In the genomic region with DNA sequence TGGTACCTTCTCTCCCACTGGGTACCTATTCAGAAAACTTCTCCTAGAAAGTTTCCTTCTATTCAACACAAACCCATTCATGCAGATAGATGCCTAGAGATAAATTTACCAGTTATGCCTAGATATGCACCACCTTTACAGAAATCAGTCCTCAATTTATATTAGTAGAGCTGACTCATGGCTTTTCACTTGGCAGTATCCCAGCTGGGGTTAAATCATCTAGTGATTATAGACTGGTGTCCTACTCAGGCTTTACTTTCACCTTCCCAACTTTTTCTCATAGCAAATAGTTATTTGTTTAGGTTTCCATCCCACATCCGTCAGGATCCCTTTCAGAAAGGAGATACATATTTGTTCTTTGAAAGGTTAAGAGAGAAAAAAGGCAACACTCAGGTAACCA, we compare ENCODE assay signal across 20 cellular contexts.
A peak's percentile ranks its signal among the peaks of the same experiment; 100 is the strongest.
DNase-seq lines count a peak whose midpoint lies in the region; ATAC-seq and TF ChIP-seq lines count a peak whose summit lies in the region.
"Had no signal": no experiment of that assay in that cellular context is flagged by ENCODE, and none has a peak within 500 bp of the region (broad histone marks: within the 10 kb centered on the region; RNA-seq: fewer than 3 reads in every experiment).

No MANE protein-coding gene starts in this region.

- H3K9me3 ChIP-seq in MG63 (no peaks in the 10 kb centered on the region), neural progenitor cell (ENCODE audit: low read depth) (no peaks in the 10 kb centered on the region), upper lobe of left lung (no peaks in the 10 kb centered on the region)
- H3K9me3 ChIP-seq: BLaER1, HAP-1, SK-N-SH had no signal

- H3K9ac ChIP-seq in neural progenitor cell = no peak overlapping the region
- H3K9ac ChIP-seq: BLaER1, SK-N-SH had no signal

- peaks cover 27% of the 10 kb centered on the region for H3K4me1 Mint-ChIP-seq in neural progenitor cell
- H3K4me1 Mint-ChIP-seq: CD8-positive, alpha-beta memory T cell had no signal

- TF ChIP-seq POLR2A in upper lobe of left lung (IDR thresholded peaks at IDR 0.05) = no peak

- no peak overlapping the region for H3K4me3 Mint-ChIP-seq in neural progenitor cell
- H3K4me3 Mint-ChIP-seq: CD8-positive, alpha-beta memory T cell had no signal

- ATAC-seq in GM19452 (IDR thresholded peaks at IDR 0.05; ENCODE audit: unreplicated experiment) (no peak), upper lobe of left lung (ENCODE audit: low FRiP score in 2 of 2) (no peak)

- peaks cover 18% of the 10 kb centered on the region for H3K9me3 Mint-ChIP-seq in neural progenitor cell

- H3K79me2 ChIP-seq in neural progenitor cell (ENCODE audit: low read depth) = no peaks in the 10 kb centered on the region

- no peak overlapping the region for H3K4me3 ChIP-seq in MG63
- no peak overlapping the region for H3K4me3 ChIP-seq in choroid plexus epithelial cell (ENCODE audit: low read depth, low read length)
- H3K4me3 ChIP-seq in neural progenitor cell = no peak overlapping the region
- H3K4me3 ChIP-seq in upper lobe of left lung = no peak overlapping the region
- H3K4me3 ChIP-seq: BLaER1, HAP-1 had no signal

- peak overlapping the region; percentile 51 for H3K27ac Mint-ChIP-seq in neural progenitor cell
- H3K27ac Mint-ChIP-seq: CD8-positive, alpha-beta memory T cell had no signal

- TF ChIP-seq CTCF in choroid plexus epithelial cell (conservative IDR thresholded peaks at IDR 0.05; ENCODE audit: low read depth, low read length) (no peak), neural progenitor cell (IDR thresholded peaks at IDR 0.05) (no peak), upper lobe of left lung (IDR thresholded peaks at IDR 0.05) (no peak)

- H3K36me3 ChIP-seq in MG63 = no peaks in the 10 kb centered on the region
- H3K36me3 ChIP-seq in neural progenitor cell = no peaks in the 10 kb centered on the region
- H3K36me3 ChIP-seq in upper lobe of left lung = no peaks in the 10 kb centered on the region
- H3K36me3 ChIP-seq: BLaER1, HAP-1 had no signal

- H3K4me1 ChIP-seq in neural progenitor cell (peaks cover 10% of the 10 kb centered on the region), upper lobe of left lung (no peaks in the 10 kb centered on the region)
- H3K4me1 ChIP-seq: BLaER1 had no signal

- WGBS in upper lobe of left lung, 2 donors = 88 to 89% methylated on average over 1 of the region's 1 CpG

- no peak for TF ChIP-seq EP300 in upper lobe of left lung (IDR thresholded peaks at IDR 0.05)

- no peaks in the 10 kb centered on the region for H4K20me1 ChIP-seq in neural progenitor cell (ENCODE audit: low read depth)
- H4K20me1 ChIP-seq: BLaER1 had no signal

- H3K27ac ChIP-seq in neural progenitor cell (no peak overlapping the region), upper lobe of left lung (no peak overlapping the region)
- H3K27ac ChIP-seq: BLaER1 had no signal

- H3K36me3 Mint-ChIP-seq in neural progenitor cell = peaks cover 3% of the 10 kb centered on the region
- H3K36me3 Mint-ChIP-seq: CD8-positive, alpha-beta memory T cell had no signal

- no peaks in the 10 kb centered on the region for H3F3A ChIP-seq in neural progenitor cell (ENCODE audit: low read depth)

- H3K4me2 ChIP-seq in neural progenitor cell = no peak overlapping the region
- H3K4me2 ChIP-seq: BLaER1, SK-N-SH had no signal

- H2AFZ ChIP-seq in neural progenitor cell (replicated peaks) = peak overlapping the region; percentile 1

- no peaks in the 10 kb centered on the region for H3K27me3 ChIP-seq in MG63
- no peaks in the 10 kb centered on the region for H3K27me3 ChIP-seq in neural progenitor cell
- no peaks in the 10 kb centered on the region for H3K27me3 ChIP-seq in upper lobe of left lung
- H3K27me3 ChIP-seq: BLaER1 had no signal

- peaks cover 9% of the 10 kb centered on the region for H3K27me3 Mint-ChIP-seq in neural progenitor cell (ENCODE audit: insufficient read depth, low read depth)
- H3K27me3 Mint-ChIP-seq: CD8-positive, alpha-beta memory T cell had no signal

- peak; percentile 40 for DNase-seq in NCI-H82 (lab: John Stamatoyannopoulos, UW)
- no peak for DNase-seq in NCI-H82 treated with DMSO at 0.1 percent for 48 hours (lab: John Stamatoyannopoulos, UW; ENCODE audit: unreplicated experiment)
- peak; percentile 21 for DNase-seq in MG63
- peak; percentile 23 for DNase-seq in choroid plexus epithelial cell (ENCODE audit: low read depth)
- no peak for DNase-seq in neural progenitor cell (ENCODE audit: low spot score)
- DNase-seq in upper lobe of left lung = no peak
- DNase-seq in NCI-H2227 treated with DMSO at 0.1 percent for 48 hours (lab: John Stamatoyannopoulos, UW) = no peak
- DNase-seq: 8988T; CD8-positive, alpha-beta memory T cell; IMR-90; Karpas-422; NCI-H1417; NCI-H187 treated with DMSO at 0.1 percent for 48 hours; NCI-H446; NCI-H774; SHP77; SK-N-SH had no signal

Comparison
In these comparisons a context has a peak if more than half of its experiments do, and no peak if none do; other contexts are left out.
1. DNase-seq: peak in NCI-H82 (single experiment), MG63 (single experiment) and choroid plexus epithelial cell (single experiment); none in NCI-H82 treated with DMSO at 0.1 percent for 48 hours (single experiment), neural progenitor cell (single experiment), upper lobe of left lung (0 of 2) and NCI-H2227 treated with DMSO at 0.1 percent for 48 hours (single experiment).